Comparison of ENCODE assay signal across 22 cellular contexts in the genomic region with DNA sequence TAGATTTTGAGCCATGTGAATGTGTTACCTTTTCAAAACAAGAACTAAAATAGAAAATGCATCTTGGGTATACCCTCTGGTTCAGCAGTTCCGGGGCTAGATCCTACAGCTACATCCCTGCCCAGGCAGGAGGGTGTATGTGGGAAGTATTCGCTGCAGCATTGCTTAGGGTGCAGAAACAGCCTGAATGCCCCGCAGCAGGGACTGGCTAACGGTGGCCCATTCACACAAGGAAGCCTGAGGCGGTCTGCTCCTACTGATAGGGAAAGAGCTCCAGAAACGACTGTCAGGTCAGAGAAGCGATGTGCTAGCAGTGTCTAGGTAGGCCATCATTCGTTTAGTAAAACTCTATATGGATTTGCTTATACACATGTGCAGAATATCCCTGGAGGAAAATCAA. TPM values are rescaled to one million over a fixed set of nuclear protein-coding genes. Genes with fewer than 3 reads are reported as not detected.
"Had no signal": no experiment of that assay in that cellular context is flagged by ENCODE, and none has a peak within 500 bp of the region (broad histone marks: within the 10 kb centered on the region; RNA-seq: fewer than 3 reads in every experiment).

No MANE protein-coding gene starts in this region.

- DNase-seq: activated CD4-positive, alpha-beta T cell treated with anti-CD3 and anti-CD28 coated beads for 1 hour; activated naive CD4-positive, alpha-beta T cell treated with Interleukin-2 at 50 U/mL for 16 hours; activated naive CD8-positive, alpha-beta T cell treated with anti-CD3 and anti-CD28 coated beads for 36 hours; activated T-cell treated with anti-CD3 and anti-CD28 coated beads, Interleukin-2, amount 50 U/mL, for 1 hour; effector CD8-positive, alpha-beta T cell; foreskin melanocyte; immature natural killer cell; naive B cell; retina; sigmoid colon; stimulated activated CD4-positive, alpha-beta T cell treated with anti-CD3 and anti-CD28 coated beads, Interleukin-2, amount 100 ng/mL, for 48 hours; stimulated activated CD8-positive, alpha-beta memory T cell treated with anti-CD3 and anti-CD28 coated beads, Interleukin-4, amount 100 ng/mL, for 48 hours; stimulated activated naive CD4-positive, alpha-beta T cell treated with Interleukin-2 at 50 U/mL for 16 hours; T-helper 17 cell; upper lobe of right lung; WERI-Rb-1 had no signal

- H3K27me3 ChIP-seq: cardiac muscle cell, hepatocyte, left lung, sigmoid colon, upper lobe of right lung had no signal

- H3K9me3 ChIP-seq: left lung, sigmoid colon, upper lobe of right lung had no signal

- H2AFZ ChIP-seq: hepatocyte had no signal

- H3K4me3 ChIP-seq: cardiac muscle cell, hepatocyte, left lung, lung, sigmoid colon, upper lobe of right lung had no signal

- H3K27ac ChIP-seq: cardiac muscle cell, hepatocyte, left lung, sigmoid colon, upper lobe of right lung, WERI-Rb-1 had no signal

- H3K4me2 ChIP-seq: hepatocyte had no signal

- H3K4me1 ChIP-seq: left lung, upper lobe of right lung had no signal

- H3K79me2 ChIP-seq: hepatocyte had no signal

- ATAC-seq: esophagus mucosa, left lung, T-helper 17 cell, upper lobe of right lung had no signal

RNA-seq across cellular contexts. Expression of gene RASL10A, which starts 9.9 kb away (rescaled TPM):
- total RNA-seq: osteocyte had no signal
- polyA plus RNA-seq: immature natural killer cell had no signal
